9 cellular contexts compared by ENCODE assay signal in genomic region chr6:38715016-38715809, GRCh38. TPM values are rescaled to one million over a fixed set of nuclear protein-coding genes. Genes with fewer than 3 reads are reported as not detected.
DNase-seq lines count a peak whose midpoint lies in the region; ATAC-seq and TF ChIP-seq lines count a peak whose summit lies in the region.
"Had no signal": no experiment of that assay in that cellular context is flagged by ENCODE, and none has a peak within 500 bp of the region (broad histone marks: within the 10 kb centered on the region; RNA-seq: fewer than 3 reads in every experiment).

A gene with protein sequence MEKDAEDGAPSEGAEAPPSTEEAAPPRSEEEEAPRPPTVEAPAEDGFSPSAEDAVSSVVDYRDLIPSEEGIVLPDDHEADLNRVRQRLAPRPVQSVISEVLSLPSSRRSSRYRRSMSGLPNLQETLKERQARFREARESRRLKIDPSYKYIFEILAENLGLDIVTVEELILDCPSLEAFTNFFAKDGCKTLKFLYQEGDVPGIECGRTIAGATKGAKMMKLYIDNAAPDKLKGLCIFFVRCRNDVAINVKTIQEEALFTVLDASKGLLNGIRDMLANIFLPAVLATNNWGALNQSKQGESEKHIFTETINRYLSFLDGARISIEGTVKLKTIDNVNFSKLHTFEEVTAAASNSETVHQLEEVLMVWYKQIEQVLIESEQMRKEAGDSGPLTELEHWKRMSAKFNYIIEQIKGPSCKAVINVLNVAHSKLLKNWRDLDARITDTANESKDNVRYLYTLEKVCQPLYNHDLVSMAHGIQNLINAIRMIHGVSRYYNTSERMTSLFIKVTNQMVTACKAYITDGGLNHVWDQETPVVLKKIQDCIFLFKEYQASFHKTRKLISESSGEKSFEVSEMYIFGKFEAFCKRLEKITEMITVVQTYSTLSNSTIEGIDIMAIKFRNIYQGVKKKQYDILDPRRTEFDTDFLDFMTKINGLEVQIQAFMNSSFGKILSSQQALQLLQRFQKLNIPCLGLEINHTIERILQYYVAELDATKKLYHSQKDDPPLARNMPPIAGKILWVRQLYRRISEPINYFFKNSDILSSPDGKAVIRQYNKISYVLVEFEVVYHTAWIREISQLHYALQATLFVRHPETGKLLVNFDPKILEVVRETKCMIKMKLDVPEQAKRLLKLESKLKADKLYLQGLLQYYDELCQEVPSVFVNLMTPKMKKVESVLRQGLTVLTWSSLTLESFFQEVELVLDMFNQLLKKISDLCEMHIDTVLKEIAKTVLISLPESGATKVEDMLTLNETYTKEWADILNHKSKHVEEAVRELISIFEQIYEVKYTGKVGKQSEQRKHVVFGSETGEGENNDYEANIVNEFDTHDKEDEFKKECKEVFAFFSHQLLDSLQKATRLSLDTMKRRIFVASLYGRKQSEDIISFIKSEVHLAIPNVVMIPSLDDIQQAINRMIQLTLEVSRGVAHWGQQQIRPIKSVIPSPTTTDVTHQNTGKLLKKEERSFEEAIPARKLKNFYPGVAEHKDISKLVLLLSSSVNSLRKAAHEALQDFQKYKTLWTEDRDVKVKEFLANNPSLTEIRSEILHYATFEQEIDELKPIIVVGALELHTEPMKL (N-terminal part only) (plus strand): TSS chr6:38715311. CDS start chr6:38722810, 7,499 bp downstream.

- H3K4me1 ChIP-seq in mesodermal cell (ENCODE audit: control insufficient read depth, insufficient read depth, low read length, poor library complexity, severe bottlenecking) (peaks cover 14% of the 10 kb centered on the region), tibial artery (peaks cover 5 to 10% (median 7%) of the 10 kb centered on the region in 4 donors)

- peak within 1 kb of the TSS; percentile 26 to 46 for H3K4me3 ChIP-seq in cardiac fibroblast (replicated peaks in 1 of 2; ENCODE audit: low read depth in 2 of 2, low read length in 2 of 2)
- peak within 1 kb of the TSS; percentile 36 for H3K4me3 ChIP-seq in mesodermal cell (ENCODE audit: extremely low read depth, insufficient read depth, low read length, poor library complexity, severe bottlenecking)
- H3K4me3 ChIP-seq in tibial artery, result peak within 1 kb of the TSS in 1 of 2 donors; percentile 43

- peak; percentile 35 for DNase-seq in stimulated activated CD4-positive, alpha-beta T cell treated with anti-CD3 and anti-CD28 coated beads, Interleukin-1b, Interleukin-23, amount 100 ng/mL, for 48 hours
- no peak for DNase-seq in stimulated activated CD4-positive, alpha-beta T cell treated with anti-CD3 and anti-CD28 coated beads, Interleukin-12 subunit alpha, Interleukin-12 subunit beta, amount 100 ng/mL, for 4 hours
- DNase-seq in cardiac fibroblast (ENCODE audit: low read depth in 2 of 2) (no peak), tibial artery (no peak), NCI-H345 treated with DMSO at 0.1 percent for 48 hours (lab: John Stamatoyannopoulos, UW; ENCODE audit: unreplicated experiment) (no peak)

- intact Hi-C loops in tibial artery (cut with DNase I; ENCODE audit: low total_unique reads), result no loop called here

- ATAC-seq in GM19467 (IDR thresholded peaks at IDR 0.05; ENCODE audit: unreplicated experiment) (no peak), GM19023 (IDR thresholded peaks at IDR 0.05; ENCODE audit: unreplicated experiment) (no peak)
- ATAC-seq: Panc1 had no signal

- peaks cover 0 to 51% of the 10 kb centered on the region in 2 donors for H3K27me3 ChIP-seq in tibial artery

- TF ChIP-seq CTCF in cardiac fibroblast (IDR thresholded peaks at IDR 0.05; ENCODE audit: low read depth, low read length), result no peak
- no peak for TF ChIP-seq CTCF in tibial artery (IDR thresholded peaks at IDR 0.05)

- no peak within 1 kb of the TSS for H3K27ac ChIP-seq in mesodermal cell (ENCODE audit: low read depth, low read length, severe bottlenecking)
- H3K27ac ChIP-seq in tibial artery, result no peak within 1 kb of the TSS

- H3K9me3 ChIP-seq in mesodermal cell (ENCODE audit: control insufficient read depth, low read length) (peaks cover 8% of the 10 kb centered on the region), tibial artery (no peaks in the 10 kb centered on the region)

- 6 to 11% methylated on average over 25 to 30 of the region's 47 CpGs for WGBS in mesodermal cell (ENCODE audit: insufficient coverage in 2 of 2), 2 experiments

- H3K36me3 ChIP-seq in mesodermal cell (ENCODE audit: control insufficient read depth, insufficient read depth, low read length) (no peaks in the 10 kb centered on the region), tibial artery (no peaks in the 10 kb centered on the region)

RNA-seq across cellular contexts. Expression of the gene that starts here (rescaled TPM):
- polyA plus RNA-seq in mesodermal cell (2013, experiment 1 of 2), result 0.04 TPM
- 0.05 TPM for polyA plus RNA-seq in mesodermal cell (2013, experiment 2 of 2)
